Comparison of ENCODE assay signal across 29 cellular contexts in the genomic region with DNA sequence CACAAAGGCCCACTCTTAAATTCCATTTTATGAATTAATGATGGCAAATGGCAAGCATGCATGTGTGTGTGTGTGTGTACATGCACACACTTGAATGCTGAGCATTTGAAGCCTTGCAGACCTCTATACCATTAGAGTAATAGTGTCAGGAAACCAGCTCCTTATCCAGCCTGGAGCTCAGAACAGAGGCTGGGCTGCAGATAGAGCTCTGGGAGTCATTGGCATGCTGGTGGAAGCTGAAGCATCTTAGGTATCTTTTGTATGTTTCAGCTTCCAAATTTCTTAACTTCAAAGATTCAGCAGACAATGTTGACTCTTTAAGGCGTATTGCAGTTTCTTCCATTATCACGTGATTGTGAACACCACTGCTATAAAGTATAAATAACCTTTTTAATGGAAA.
"Had no signal": no experiment of that assay in that cellular context is flagged by ENCODE, and none has a peak within 500 bp of the region (broad histone marks: within the 10 kb centered on the region; RNA-seq: fewer than 3 reads in every experiment).

No MANE protein-coding gene starts in this region.

- DNase-seq: activated CD4-positive, alpha-beta T cell treated with anti-CD3 and anti-CD28 coated beads, Interleukin-2, amount 10 ng/mL, durations not matched to agents 24 days and 14 days; activated CD4-positive, alpha-beta T cell treated with anti-CD3 and anti-CD28 coated beads, Interleukin-2, amount 50 U/mL, for 4 hours; activated CD8-positive, alpha-beta T cell treated with anti-CD3 and anti-CD28 coated beads, Interleukin-2, amount 10 ng/mL, durations not matched to agents 7 days and 5 days; activated gamma-delta T cell; activated naive CD4-positive, alpha-beta T cell treated with Interleukin-2 at 50 U/mL for 16 hours; activated naive CD8-positive, alpha-beta T cell treated with anti-CD3 and anti-CD28 coated beads, Interleukin-2, amount 10 ng/mL, durations not matched to agents 7 days and 5 days; activated T-cell treated with anti-CD3 and anti-CD28 coated beads, Interleukin-2, amount 50 U/mL, for 24 hours; adrenal gland; body of pancreas; MM.1S; MV-4-11; NCI-H1092; NCI-H1436 treated with DMSO at 0.1 percent for 48 hours; NCI-H1694 treated with DMSO at 0.1 percent for 48 hours; NCI-H2029; NCI-H345; NCI-H510A; NCI-H526; NCI-H748 treated with DMSO at 0.1 percent for 48 hours; NK-92 treated with Interleukin-12 subunit alpha and Interleukin-12 subunit beta, amount 100 ng/mL, for 24 hours; Right ventricle myocardium superior; SW 1271; T-helper 1 cell; T-helper 2 cell; T-helper 9 cell had no signal

- H3K9ac ChIP-seq: KMS-11 had no signal

- H3K27ac ChIP-seq: adrenal gland, body of pancreas, breast epithelium, KMS-11, PC-9, RWPE1 had no signal

- H3K36me3 ChIP-seq: adrenal gland, breast epithelium had no signal

- H3K4me1 ChIP-seq: adrenal gland, body of pancreas, breast epithelium had no signal

- ATAC-seq: activated CD8-positive, alpha-beta T cell treated with anti-CD3 and anti-CD28 coated beads, Interleukin-2, amount 10 ng/mL, durations not matched to agents 7 days and 5 days; body of pancreas had no signal

- H3K4me2 ChIP-seq: KMS-11, PC-9 had no signal

- H3K27me3 ChIP-seq: adrenal gland, body of pancreas, breast epithelium had no signal

- H3K9me3 ChIP-seq: adrenal gland, body of pancreas, breast epithelium had no signal

- H2AFZ ChIP-seq: PC-9 had no signal

- H3K4me3 ChIP-seq: adrenal gland, body of pancreas, breast epithelium, PC-9 had no signal
